In genomic region chr6:116485786-116486185, GRCh38 we compare ENCODE assay signal across 19 cellular contexts. TPM values are rescaled to one million over a fixed set of nuclear protein-coding genes. Genes with fewer than 3 reads are reported as not detected.
DNase-seq lines count a peak whose midpoint lies in the region; ATAC-seq, FAIRE-seq and TF ChIP-seq lines count a peak whose summit lies in the region.
"Had no signal": no experiment of that assay in that cellular context is flagged by ENCODE, and none has a peak within 500 bp of the region (broad histone marks: within the 10 kb centered on the region; RNA-seq: fewer than 3 reads in every experiment).

No MANE protein-coding gene starts in this region.

- H3K27me3 ChIP-seq in HepG2 (ENCODE audit: control insufficient read depth in 1 of 2, insufficient read depth in 2 of 2, low read length in 2 of 2) (peaks cover 0 to 11% of the 10 kb centered on the region in 2 experiments; a peak in 3 of 5 replicates), right lobe of liver (no peaks in the 10 kb centered on the region), osteoblast (ENCODE audit: insufficient read depth, low read length) (no peaks in the 10 kb centered on the region)
- H3K27me3 ChIP-seq: BLaER1 treated with 17β-estradiol and CSF1 and Interleukin-3, amounts not matched to agents 10 nM and 100 nM had no signal

- H2AFZ ChIP-seq in HepG2 (ENCODE audit: low read length): no peak overlapping the region
- H2AFZ ChIP-seq in osteoblast (ENCODE audit: low read length): peak overlapping the region; percentile 52

- no peak for FAIRE-seq in HepG2 (lab: Jason Lieb, UNC)
- FAIRE-seq: G401.6, GM12891 had no signal

- CTCF ChIA-PET in HepG2 (lab: Yijun Ruan, JAX; ENCODE audit: low intra/inter-chr PET ratio, low total read pairs): no interaction called here

- ATAC-seq in HepG2: no peak
- no peak for ATAC-seq in right lobe of liver

- in situ Hi-C loops in HepG2 (cut with HindIII; ENCODE audit: extremely low pct_ligation_motif_present, low pct_unique_long_range_greater_than_20kb): no loop called here

- peak overlapping the region in 1 of 7 donors; percentile 66 for H3K27ac Mint-ChIP-seq in CD14-positive monocyte
- H3K27ac Mint-ChIP-seq: CD4-positive, alpha-beta T cell; IgD-negative memory B cell had no signal

- intact Hi-C loops in HepG2 (cut with micrococcal nuclease; ENCODE audit: unreplicated experiment): no loop called here
- intact Hi-C loops in right lobe of liver (cut with DNase I): no loop called here
- intact Hi-C loops in CD14-positive monocyte (cut with micrococcal nuclease): no loop called here

- H3K36me3 ChIP-seq in HepG2 (replicated peaks in 1 of 2; ENCODE audit: control insufficient read depth in 1 of 2, insufficient read depth in 2 of 2, low read length in 2 of 2): no peaks in the 10 kb centered on the region
- H3K36me3 ChIP-seq in right lobe of liver: no peaks in the 10 kb centered on the region
- no peaks in the 10 kb centered on the region for H3K36me3 ChIP-seq in osteoblast (ENCODE audit: insufficient read depth, low read length)
- H3K36me3 ChIP-seq: BLaER1 treated with 17β-estradiol and CSF1 and Interleukin-3, amounts not matched to agents 10 nM and 100 nM had no signal

- no peak for TF ChIP-seq RAD21 in HepG2 (CRISPR knock-in tag; IDR thresholded peaks at IDR 0.05)

- no peaks in the 10 kb centered on the region for H3K36me3 Mint-ChIP-seq in CD14-positive monocyte

- no peak overlapping the region for H3K4me3 Mint-ChIP-seq in CD14-positive monocyte
- H3K4me3 Mint-ChIP-seq: CD4-positive, alpha-beta T cell; IgD-negative memory B cell had no signal

- BruUV-seq in HepG2 (replicated peaks; lab: Mats Ljungman, UMichigan): no TSS peak

- H4K20me1 ChIP-seq in HepG2 (ENCODE audit: insufficient read depth, low read length) (no peaks in the 10 kb centered on the region), osteoblast (ENCODE audit: insufficient read depth, low read length) (no peaks in the 10 kb centered on the region)
- H4K20me1 ChIP-seq: BLaER1 treated with 17β-estradiol and CSF1 and Interleukin-3, amounts not matched to agents 10 nM and 100 nM had no signal

- no peaks in the 10 kb centered on the region for H3K79me2 ChIP-seq in HepG2 (ENCODE audit: insufficient read depth, low read length)
- no peaks in the 10 kb centered on the region for H3K79me2 ChIP-seq in osteoblast (ENCODE audit: insufficient read depth, low read length)

- POLR2A ChIA-PET in HepG2 (lab: Yijun Ruan, JAX): no interaction called here

- DNase-seq in HepG2 (ENCODE audit: low spot score) (no peak), right lobe of liver (no peak), SK-N-DZ (ENCODE audit: low spot score) (peak; percentile 20), fibroblast of mammary gland (ENCODE audit: low read depth) (peak; percentile 55), osteoblast (ENCODE audit: insufficient read length, low spot score, missing footprints) (no peak), CD14-positive monocyte (ENCODE audit: low spot score) (no peak)
- DNase-seq in stimulated activated CD4-positive, alpha-beta T cell treated with anti-CD3 and anti-CD28 coated beads, Interleukin-2, amount 100 ng/mL, for 48 hours: no peak
- DNase-seq in activated CD4-positive, CD25-positive, alpha-beta regulatory T cell (lab: John Stamatoyannopoulos, UW): no peak
- DNase-seq: 8988T; Calu3; CD4-positive, alpha-beta T cell; DMS153; EL; HCEC 1CT had no signal

- no peak overlapping the region for H3K27ac ChIP-seq in HepG2 (ENCODE audit: extremely low read length, insufficient read depth, low read length)
- H3K27ac ChIP-seq in right lobe of liver: no peak overlapping the region
- no peak overlapping the region for H3K27ac ChIP-seq in osteoblast (ENCODE audit: low read depth, low read length)
- H3K27ac ChIP-seq: BLaER1 treated with 17β-estradiol and CSF1 and Interleukin-3, amounts not matched to agents 10 nM and 100 nM; HL-60 had no signal

- no peak for TF ChIP-seq CTCF in HepG2 (CRISPR knock-in tag; IDR thresholded peaks at IDR 0.05)
- TF ChIP-seq CTCF in right lobe of liver (IDR thresholded peaks at IDR 0.05): no peak
- no peak for TF ChIP-seq CTCF in fibroblast of mammary gland (conservative IDR thresholded peaks at IDR 0.05; ENCODE audit: control insufficient read depth, insufficient read depth, low read depth, low read length)
- TF ChIP-seq CTCF in osteoblast (IDR thresholded peaks at IDR 0.05; ENCODE audit: extremely low read depth, low read depth, low read length): no peak
- no peak for TF ChIP-seq CTCF in CD14-positive monocyte (IDR thresholded peaks at IDR 0.05)

- H3K4me3 ChIP-seq in HepG2 (replicated peaks in 1 of 3; ENCODE audit: insufficient read depth in 1 of 3, low read depth in 2 of 3, low read length in 3 of 3): no peak overlapping the region
- no peak overlapping the region for H3K4me3 ChIP-seq in right lobe of liver
- no peak overlapping the region for H3K4me3 ChIP-seq in fibroblast of mammary gland (ENCODE audit: control insufficient read depth, low read depth, low read length)
- no peak overlapping the region for H3K4me3 ChIP-seq in osteoblast (ENCODE audit: insufficient read depth, low read length)
- H3K4me3 ChIP-seq: BLaER1 treated with 17β-estradiol and CSF1 and Interleukin-3, amounts not matched to agents 10 nM and 100 nM had no signal

- WGBS in HepG2 (ENCODE audit: low lambda C conversion rate): under 1% methylated on average over 4 of the region's 4 CpGs
- 70% methylated on average over 4 of the region's 4 CpGs for WGBS in right lobe of liver (ENCODE audit: insufficient coverage, low coverage, low lambda C conversion rate, missing lambda C conversion rate)

- no peaks in the 10 kb centered on the region for H3K4me1 ChIP-seq in HepG2 (ENCODE audit: insufficient read depth, low read length)
- no peaks in the 10 kb centered on the region for H3K4me1 ChIP-seq in right lobe of liver
- H3K4me1 ChIP-seq in osteoblast (ENCODE audit: insufficient read depth, low read length): peaks cover 3% of the 10 kb centered on the region

- peaks cover 0 to 9% (median 2%) of the 10 kb centered on the region in 7 donors for H3K9me3 Mint-ChIP-seq in CD14-positive monocyte
- H3K9me3 Mint-ChIP-seq: CD4-positive, alpha-beta T cell had no signal

- TF ChIP-seq POLR2A in HepG2 (IDR thresholded peaks at IDR 0.05; ENCODE audit: insufficient read depth in 1 of 2, low read depth in 2 of 2, low read length in 2 of 2) (no peak), right lobe of liver (IDR thresholded peaks at IDR 0.05) (no peak)

- H3K4me1 Mint-ChIP-seq in CD14-positive monocyte: peaks cover 3% of the 10 kb centered on the region

- no peaks in the 10 kb centered on the region for H3K9me3 ChIP-seq in HepG2 (ENCODE audit: low read length)
- no peaks in the 10 kb centered on the region for H3K9me3 ChIP-seq in right lobe of liver
- no peaks in the 10 kb centered on the region for H3K9me3 ChIP-seq in osteoblast (ENCODE audit: low read depth, low read length)

- peaks cover 0 to 1% (median 0%) of the 10 kb centered on the region in 3 donors for H3K27me3 Mint-ChIP-seq in CD14-positive monocyte (ENCODE audit: low read depth in 3 of 3)

- H3K4me2 ChIP-seq in HepG2 (ENCODE audit: low read depth, low read length) (no peak overlapping the region), osteoblast (ENCODE audit: insufficient read depth, low read length) (no peak overlapping the region)
- H3K4me2 ChIP-seq: BLaER1 treated with 17β-estradiol and CSF1 and Interleukin-3, amounts not matched to agents 10 nM and 100 nM had no signal

- H3K9ac ChIP-seq in HepG2 (ENCODE audit: insufficient read depth, low read depth, low read length): no peak overlapping the region
- H3K9ac ChIP-seq: BLaER1 treated with 17β-estradiol and CSF1 and Interleukin-3, amounts not matched to agents 10 nM and 100 nM had no signal

- no peak for TF ChIP-seq EP300 in HepG2 (IDR thresholded peaks at IDR 0.05; ENCODE audit: low read depth in 2 of 2, low read length in 2 of 2)
- TF ChIP-seq EP300 in HepG2 (CRISPR knock-in tag; IDR thresholded peaks at IDR 0.05; ENCODE audit: borderline replicate concordance): no peak

RNA-seq across cellular contexts. Expression of gene CALHM6, which starts 24.6 kb away (rescaled TPM):
- total RNA-seq in HepG2 (2016; rRNA removed; fragmentation: Illumina TruSeq; extraction: Trizol): not detected in 2 replicates
- not detected in 2 replicates for total RNA-seq in HepG2 (2016; cell fraction: cytosol; rRNA removed; fragmentation: Illumina TruSeq; extraction: Trizol; ENCODE audit: low read depth)
- total RNA-seq in HepG2 (2016; cell fraction: insoluble cytoplasmic fraction; rRNA removed; fragmentation: Illumina TruSeq; extraction: Trizol): not detected in 2 replicates
- not detected in 2 replicates for total RNA-seq in HepG2 (2016; cell fraction: membrane; rRNA removed; fragmentation: Illumina TruSeq; extraction: Trizol)
- total RNA-seq in HepG2 (2016; cell fraction: nucleus; rRNA removed; fragmentation: Illumina TruSeq; extraction: Trizol): not detected in 2 replicates
- polyA plus RNA-seq in HepG2 (2011; rRNA removed): not detected in 2 replicates
- polyA plus RNA-seq in HepG2 (2011; cell fraction: cytosol; rRNA removed): not detected in 2 replicates
- polyA plus RNA-seq in HepG2 (2011; cell fraction: nucleus; rRNA removed): not detected in 2 replicates
- polyA plus RNA-seq in HepG2 (2012): not detected in 2 replicates
- polyA plus RNA-seq in HepG2 (2016; cell fraction: cytosol; fragmentation: Illumina TruSeq; extraction: Trizol; ENCODE audit: low read depth): not detected in 2 replicates
- not detected in 2 replicates for polyA plus RNA-seq in HepG2 (2016; cell fraction: insoluble cytoplasmic fraction; fragmentation: Illumina TruSeq; extraction: Trizol; ENCODE audit: low read depth)
- not detected in 2 replicates for polyA plus RNA-seq in HepG2 (2016; cell fraction: membrane; fragmentation: Illumina TruSeq; extraction: Trizol; ENCODE audit: low read depth)
- polyA plus RNA-seq in HepG2 (2016; cell fraction: nucleus; fragmentation: Illumina TruSeq; extraction: Trizol; ENCODE audit: insufficient read depth, low read depth): not detected in 2 replicates
- not detected in 2 replicates for polyA minus RNA-seq in HepG2 (2011; rRNA and poly(A)+ RNA removed; ENCODE audit: low replicate concordance)
- polyA minus RNA-seq in HepG2 (2011; cell fraction: cytosol; rRNA and poly(A)+ RNA removed): not detected in 2 replicates
- polyA minus RNA-seq in HepG2 (2011; cell fraction: nucleus; rRNA and poly(A)+ RNA removed): not detected in 2 replicates
- total RNA-seq in right lobe of liver: 1 to 10 TPM; 1.4 to 7.8 (median 3.5) TPM
- 0.43 and 0.48 TPM in 2 replicates for polyA plus RNA-seq in SK-N-DZ (2014; cell fraction: cytosol; rRNA removed)
- polyA plus RNA-seq in SK-N-DZ (2014; cell fraction: nucleus; rRNA removed): 0.72 and 2.9 TPM in 2 replicates
- 0.72 and 0.88 TPM in 2 replicates for total RNA-seq in osteoblast
- polyA plus RNA-seq in CD14-positive monocyte: 100 to 1,000 TPM; 261 to 367 TPM
- total RNA-seq: Calu3 had no signal

RNA-seq across cellular contexts. Expression of gene CALHM5, which starts 25.7 kb away (rescaled TPM):
- total RNA-seq in HepG2 (2016; rRNA removed; fragmentation: Illumina TruSeq; extraction: Trizol): not detected in 2 replicates
- not detected in 2 replicates for total RNA-seq in HepG2 (2016; cell fraction: cytosol; rRNA removed; fragmentation: Illumina TruSeq; extraction: Trizol; ENCODE audit: low read depth)
- total RNA-seq in HepG2 (2016; cell fraction: insoluble cytoplasmic fraction; rRNA removed; fragmentation: Illumina TruSeq; extraction: Trizol): not detected in 2 replicates
- not detected in 2 replicates for total RNA-seq in HepG2 (2016; cell fraction: membrane; rRNA removed; fragmentation: Illumina TruSeq; extraction: Trizol)
- not detected in 2 replicates for total RNA-seq in HepG2 (2016; cell fraction: nucleus; rRNA removed; fragmentation: Illumina TruSeq; extraction: Trizol)
- not detected in 2 replicates for polyA plus RNA-seq in HepG2 (2011; rRNA removed)
- polyA plus RNA-seq in HepG2 (2011; cell fraction: cytosol; rRNA removed): not detected in 2 replicates
- polyA plus RNA-seq in HepG2 (2011; cell fraction: nucleus; rRNA removed): not detected in 2 replicates
- polyA plus RNA-seq in HepG2 (2012): not detected in 2 replicates
- not detected in 2 replicates for polyA plus RNA-seq in HepG2 (2016; cell fraction: cytosol; fragmentation: Illumina TruSeq; extraction: Trizol; ENCODE audit: low read depth)
- not detected in 2 replicates for polyA plus RNA-seq in HepG2 (2016; cell fraction: insoluble cytoplasmic fraction; fragmentation: Illumina TruSeq; extraction: Trizol; ENCODE audit: low read depth)
- polyA plus RNA-seq in HepG2 (2016; cell fraction: membrane; fragmentation: Illumina TruSeq; extraction: Trizol; ENCODE audit: low read depth): not detected in 2 replicates
- polyA plus RNA-seq in HepG2 (2016; cell fraction: nucleus; fragmentation: Illumina TruSeq; extraction: Trizol; ENCODE audit: insufficient read depth, low read depth): not detected in 2 replicates
- polyA minus RNA-seq in HepG2 (2011; rRNA and poly(A)+ RNA removed; ENCODE audit: low replicate concordance): not detected in 2 replicates
- polyA minus RNA-seq in HepG2 (2011; cell fraction: cytosol; rRNA and poly(A)+ RNA removed): not detected in 2 replicates
- not detected in 2 replicates for polyA minus RNA-seq in HepG2 (2011; cell fraction: nucleus; rRNA and poly(A)+ RNA removed)
- under 1 TPM; 0.06 to 0.49 (median 0.18) TPM for total RNA-seq in right lobe of liver
- 2.4 and 2.6 TPM in 2 replicates for polyA plus RNA-seq in SK-N-DZ (2014; cell fraction: cytosol; rRNA removed)
- 0.85 and 1.1 TPM in 2 replicates for polyA plus RNA-seq in SK-N-DZ (2014; cell fraction: nucleus; rRNA removed)
- 14.8 and 16.2 TPM in 2 replicates for total RNA-seq in osteoblast
- polyA plus RNA-seq in CD14-positive monocyte: not detected
- total RNA-seq: CD4-positive, alpha-beta T cell had no signal
- polyA plus RNA-seq: IgD-negative memory B cell had no signal

RNA-seq across cellular contexts. Expression of gene TRAPPC3L, which starts 59.7 kb away (rescaled TPM):
- total RNA-seq in HepG2 (2016; rRNA removed; fragmentation: Illumina TruSeq; extraction: Trizol): not detected in 2 replicates
- total RNA-seq in HepG2 (2016; cell fraction: cytosol; rRNA removed; fragmentation: Illumina TruSeq; extraction: Trizol; ENCODE audit: low read depth): not detected in 2 replicates
- total RNA-seq in HepG2 (2016; cell fraction: insoluble cytoplasmic fraction; rRNA removed; fragmentation: Illumina TruSeq; extraction: Trizol): not detected in 2 replicates
- not detected in 2 replicates for total RNA-seq in HepG2 (2016; cell fraction: membrane; rRNA removed; fragmentation: Illumina TruSeq; extraction: Trizol)
- total RNA-seq in HepG2 (2016; cell fraction: nucleus; rRNA removed; fragmentation: Illumina TruSeq; extraction: Trizol): not detected in 2 replicates
- not detected in 2 replicates for polyA plus RNA-seq in HepG2 (2011; rRNA removed)
- polyA plus RNA-seq in HepG2 (2011; cell fraction: cytosol; rRNA removed): not detected in 2 replicates
- not detected in 2 replicates for polyA plus RNA-seq in HepG2 (2011; cell fraction: nucleus; rRNA removed)
- not detected in 2 replicates for polyA plus RNA-seq in HepG2 (2012)
- polyA plus RNA-seq in HepG2 (2016; cell fraction: cytosol; fragmentation: Illumina TruSeq; extraction: Trizol; ENCODE audit: low read depth): not detected in 2 replicates
- polyA plus RNA-seq in HepG2 (2016; cell fraction: insoluble cytoplasmic fraction; fragmentation: Illumina TruSeq; extraction: Trizol; ENCODE audit: low read depth): not detected in 2 replicates
- polyA plus RNA-seq in HepG2 (2016; cell fraction: membrane; fragmentation: Illumina TruSeq; extraction: Trizol; ENCODE audit: low read depth): not detected in 2 replicates
- polyA plus RNA-seq in HepG2 (2016; cell fraction: nucleus; fragmentation: Illumina TruSeq; extraction: Trizol; ENCODE audit: insufficient read depth, low read depth): not detected in 2 replicates
- polyA minus RNA-seq in HepG2 (2011; rRNA and poly(A)+ RNA removed; ENCODE audit: low replicate concordance): 2.7 TPM in 1 of 2 replicates, not detected in the other
- polyA minus RNA-seq in HepG2 (2011; cell fraction: cytosol; rRNA and poly(A)+ RNA removed): not detected in 2 replicates
- not detected in 2 replicates for polyA minus RNA-seq in HepG2 (2011; cell fraction: nucleus; rRNA and poly(A)+ RNA removed)
- total RNA-seq in right lobe of liver: under 1 TPM in 2 of 6 experiments, not detected in 4; 0.12 to 0.17 TPM
- polyA plus RNA-seq in SK-N-DZ (2014; cell fraction: cytosol; rRNA removed): not detected in 2 replicates
- 0.09 and 1.2 TPM in 2 replicates for polyA plus RNA-seq in SK-N-DZ (2014; cell fraction: nucleus; rRNA removed)
- total RNA-seq in osteoblast: under 0.01 and 0.29 TPM in 2 replicates
- polyA plus RNA-seq in CD14-positive monocyte: under 1 TPM in 1 of 2 donors, not detected in 1; 0.17 TPM
- total RNA-seq: Calu3; CD4-positive, alpha-beta T cell had no signal
- polyA plus RNA-seq: IgD-negative memory B cell had no signal

Comparison
In these comparisons a context has a peak if more than half of its experiments do, and no peak if none do; other contexts are left out.
1. DNase-seq: peak in SK-N-DZ (single experiment) and fibroblast of mammary gland (single experiment); none in HepG2 (single experiment), right lobe of liver (0 of 3), osteoblast (single experiment), stimulated activated CD4-positive, alpha-beta T cell treated with anti-CD3 and anti-CD28 coated beads, Interleukin-2, amount 100 ng/mL, for 48 hours (0 of 2), activated CD4-positive, CD25-positive, alpha-beta regulatory T cell (0 of 4) and CD14-positive monocyte (single experiment).
2. RNA of gene CALHM5, which starts 25.7 kb away (total RNA-seq): 14.8 to 16.2 TPM in osteoblast; 0.06 to 0.49 TPM in right lobe of liver and not detected in HepG2; every median in the first group is over 10 times any median in the second.